Comparison of ENCODE assay signal across 1 cellular context in genomic region chr17:43134774-43135453, GRCh38.
TF ChIP-seq lines count a peak whose summit lies in the region.

No MANE protein-coding gene starts in this region.

TF ChIP-seq in HepG2, 621 proteins besides CTCF, POLR2A, EP300 and RAD21 (continued from another document and continues in another):
- no peak for TF ChIP-seq TIGD3 (CRISPR knock-in tag; IDR thresholded peaks at IDR 0.05; ENCODE audit: borderline replicate concordance)
- 0 out of 2 replicates have a peak, but pooled peaks have one; percentile 39 for TF ChIP-seq ZNF761 (CRISPR knock-in tag; conservative IDR thresholded peaks at IDR 0.05)
- peak; percentile 81 for TF ChIP-seq TBL1XR1 (IDR thresholded peaks at IDR 0.05; ENCODE audit: borderline replicate concordance, low read length, partially characterized antibody)
- peak; percentile 20; the same call in 1 of the 2 replicates for TF ChIP-seq ZNF451 (CRISPR knock-in tag; IDR thresholded peaks at IDR 0.05)
- peak; percentile 69 for TF ChIP-seq MAX (IDR thresholded peaks at IDR 0.05)
- TF ChIP-seq, protein P1, sequence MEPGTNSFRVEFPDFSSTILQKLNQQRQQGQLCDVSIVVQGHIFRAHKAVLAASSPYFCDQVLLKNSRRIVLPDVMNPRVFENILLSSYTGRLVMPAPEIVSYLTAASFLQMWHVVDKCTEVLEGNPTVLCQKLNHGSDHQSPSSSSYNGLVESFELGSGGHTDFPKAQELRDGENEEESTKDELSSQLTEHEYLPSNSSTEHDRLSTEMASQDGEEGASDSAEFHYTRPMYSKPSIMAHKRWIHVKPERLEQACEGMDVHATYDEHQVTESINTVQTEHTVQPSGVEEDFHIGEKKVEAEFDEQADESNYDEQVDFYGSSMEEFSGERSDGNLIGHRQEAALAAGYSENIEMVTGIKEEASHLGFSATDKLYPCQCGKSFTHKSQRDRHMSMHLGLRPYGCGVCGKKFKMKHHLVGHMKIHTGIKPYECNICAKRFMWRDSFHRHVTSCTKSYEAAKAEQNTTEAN (CRISPR knock-in tag; conservative IDR thresholded peaks at IDR 0.05), result peak; percentile 38; the same call in 1 of the 2 replicates
- TF ChIP-seq GABPB1 (CRISPR knock-in tag; IDR thresholded peaks at IDR 0.05), result no peak; the same call in 1 of the 2 replicates
- TF ChIP-seq POLR2AphosphoS5 (IDR thresholded peaks at IDR 0.05; ENCODE audit: low read depth, low read length), result peak; percentile 52
- no peak for TF ChIP-seq ZFP62 (CRISPR knock-in tag; IDR thresholded peaks at IDR 0.05)
- TF ChIP-seq ZNF234 (CRISPR knock-in tag; conservative IDR thresholded peaks at IDR 0.05), result no peak
- peak; percentile 95 for TF ChIP-seq HNF4A (CRISPR knock-in tag; IDR thresholded peaks at IDR 0.05)
- no peak for TF ChIP-seq ZNF3 (CRISPR knock-in tag; IDR thresholded peaks at IDR 0.05)
- peak; percentile 78 for TF ChIP-seq SKI (IDR thresholded peaks at IDR 0.05; ENCODE audit: partially characterized antibody)
- TF ChIP-seq CBX5 (CRISPR knock-in tag; IDR thresholded peaks at IDR 0.05; ENCODE audit: borderline replicate concordance), result no peak
- TF ChIP-seq SAP130 (CRISPR knock-in tag; IDR thresholded peaks at IDR 0.05; ENCODE audit: low read depth), result peak; percentile 73; the same call in 1 of the 2 replicates
- TF ChIP-seq ARID4A (CRISPR knock-in tag; IDR thresholded peaks at IDR 0.05; ENCODE audit: borderline replicate concordance), result peak; percentile 41; the same call in 1 of the 2 replicates
- TF ChIP-seq JARID2 (CRISPR knock-in tag; IDR thresholded peaks at IDR 0.05; ENCODE audit: insufficient replicate concordance), result no peak
- TF ChIP-seq ZMYM2 (CRISPR knock-in tag; IDR thresholded peaks at IDR 0.05), result peak; percentile 76
- TF ChIP-seq PHF21A (CRISPR knock-in tag; IDR thresholded peaks at IDR 0.05), result peak; percentile 86
- peak; percentile 86 for TF ChIP-seq PITX1 (CRISPR knock-in tag; IDR thresholded peaks at IDR 0.05)
- TF ChIP-seq ZNF44 (CRISPR knock-in tag; IDR thresholded peaks at IDR 0.05), result no peak
- TF ChIP-seq ZNF235 (CRISPR knock-in tag; IDR thresholded peaks at IDR 0.05; ENCODE audit: borderline replicate concordance), result no peak
- TF ChIP-seq PAXIP1 (CRISPR knock-in tag; conservative IDR thresholded peaks at IDR 0.05), result peak; percentile 93
- peak; percentile 59; the same call in 1 of the 2 replicates for TF ChIP-seq HMG20A (CRISPR knock-in tag; IDR thresholded peaks at IDR 0.05; ENCODE audit: borderline replicate concordance)
- no peak for TF ChIP-seq SRF (IDR thresholded peaks at IDR 0.05; ENCODE audit: low read depth, low read length)
- TF ChIP-seq, protein P2, sequence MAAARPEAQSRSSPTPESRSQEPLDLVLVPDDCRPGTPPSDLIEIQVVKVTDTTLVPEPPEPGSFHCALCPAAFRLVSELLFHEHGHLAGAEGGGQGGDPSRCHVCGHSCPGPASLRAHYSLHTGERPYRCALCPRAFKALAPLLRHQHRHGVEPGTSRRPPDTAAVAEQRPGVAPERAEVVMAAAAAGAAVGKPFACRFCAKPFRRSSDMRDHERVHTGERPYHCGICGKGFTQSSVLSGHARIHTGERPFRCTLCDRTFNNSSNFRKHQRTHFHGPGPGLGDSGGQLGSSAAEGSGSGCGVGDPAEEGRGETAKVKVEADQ (CRISPR knock-in tag; IDR thresholded peaks at IDR 0.05; ENCODE audit: borderline replicate concordance), result peak; percentile 67; the same call in 1 of the 2 replicates
- peak; percentile 74 for TF ChIP-seq PATZ1 (CRISPR knock-in tag; IDR thresholded peaks at IDR 0.05)
- TF ChIP-seq PREB (CRISPR knock-in tag; IDR thresholded peaks at IDR 0.05), result no peak
- TF ChIP-seq TRAFD1 (CRISPR knock-in tag; IDR thresholded peaks at IDR 0.05; ENCODE audit: borderline replicate concordance), result 0 out of 2 replicates have a peak, but pooled peaks have one; percentile 25
- peak; percentile 69; the same call in 1 of the 2 replicates for TF ChIP-seq NR2C2 (CRISPR knock-in tag; IDR thresholded peaks at IDR 0.05; ENCODE audit: borderline replicate concordance)
- TF ChIP-seq PRMT3 (CRISPR knock-in tag; IDR thresholded peaks at IDR 0.05; ENCODE audit: borderline replicate concordance, low read depth), result no peak
- peak; percentile 24; the same call in 1 of the 2 replicates for TF ChIP-seq ZNF460 (CRISPR knock-in tag; IDR thresholded peaks at IDR 0.05; ENCODE audit: borderline replicate concordance)
- TF ChIP-seq, protein P3, sequence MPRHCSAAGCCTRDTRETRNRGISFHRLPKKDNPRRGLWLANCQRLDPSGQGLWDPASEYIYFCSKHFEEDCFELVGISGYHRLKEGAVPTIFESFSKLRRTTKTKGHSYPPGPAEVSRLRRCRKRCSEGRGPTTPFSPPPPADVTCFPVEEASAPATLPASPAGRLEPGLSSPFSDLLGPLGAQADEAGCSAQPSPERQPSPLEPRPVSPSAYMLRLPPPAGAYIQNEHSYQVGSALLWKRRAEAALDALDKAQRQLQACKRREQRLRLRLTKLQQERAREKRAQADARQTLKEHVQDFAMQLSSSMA (CRISPR knock-in tag; IDR thresholded peaks at IDR 0.05), result peak; percentile 79; the same call in 1 of the 2 replicates
